In genomic region chr9:93891549-93892310, GRCh38 we compare ENCODE assay signal across 14 cellular contexts.
DNase-seq lines count a peak whose midpoint lies in the region; ATAC-seq and TF ChIP-seq lines count a peak whose summit lies in the region.
"Had no signal": no experiment of that assay in that cellular context is flagged by ENCODE, and none has a peak within 500 bp of the region (broad histone marks: within the 10 kb centered on the region; RNA-seq: fewer than 3 reads in every experiment).

No MANE protein-coding gene starts in this region.

- no peak overlapping the region for H3K4me2 ChIP-seq in osteoblast (ENCODE audit: insufficient read depth, low read length)

- TF ChIP-seq CTCF in right atrium auricular region (IDR thresholded peaks at IDR 0.05) (no peak), heart right ventricle (IDR thresholded peaks at IDR 0.05) (no peak), osteoblast (IDR thresholded peaks at IDR 0.05; ENCODE audit: extremely low read depth, low read depth, low read length) (no peak)

- H3K9me3 ChIP-seq in right atrium auricular region, result peaks cover 0 to 14% of the 10 kb centered on the region in 2 donors
- peaks cover 0 to 21% (median 4%) of the 10 kb centered on the region in 11 donors for H3K9me3 ChIP-seq in heart right ventricle
- H3K9me3 ChIP-seq in osteoblast (ENCODE audit: low read depth, low read length), result no peaks in the 10 kb centered on the region
- H3K9me3 ChIP-seq: Caco-2 had no signal

- no peaks in the 10 kb centered on the region for H3K36me3 ChIP-seq in right atrium auricular region
- no peaks in the 10 kb centered on the region for H3K36me3 ChIP-seq in heart right ventricle
- H3K36me3 ChIP-seq in osteoblast (ENCODE audit: insufficient read depth, low read length), result no peaks in the 10 kb centered on the region

- H3K27ac ChIP-seq in right atrium auricular region (no peak overlapping the region), heart right ventricle (no peak overlapping the region), osteoblast (ENCODE audit: low read depth, low read length) (no peak overlapping the region)

- peak; percentile 34 for DNase-seq in right atrium auricular region (ENCODE audit: low spot score)
- no peak for DNase-seq in heart right ventricle
- peak; percentile 25 for DNase-seq in islet precursor cell
- peak; percentile 25 for DNase-seq in osteoblast (ENCODE audit: insufficient read length, low spot score, missing footprints)
- DNase-seq in ureter (ENCODE audit: low spot score), result peak; percentile 29
- DNase-seq: Caco-2; CD4-positive, CD25-positive, alpha-beta regulatory T cell; DMS153; NCI-H1105; NCI-H1694; NCI-H524 had no signal

- H3K4me3 ChIP-seq in right atrium auricular region, result no peak overlapping the region
- H3K4me3 ChIP-seq in heart right ventricle, result no peak overlapping the region
- no peak overlapping the region for H3K4me3 ChIP-seq in osteoblast (ENCODE audit: insufficient read depth, low read length)

- ATAC-seq in heart right ventricle (no peak), GM18858 (IDR thresholded peaks at IDR 0.05; ENCODE audit: unreplicated experiment) (no peak), HG03025 (IDR thresholded peaks at IDR 0.05; ENCODE audit: low FRiP score, unreplicated experiment) (no peak), HG02973 (IDR thresholded peaks at IDR 0.05; ENCODE audit: unreplicated experiment) (no peak)

- intact Hi-C loops in heart right ventricle (cut with DNase I), result no loop called here

- no peaks in the 10 kb centered on the region for H3K4me1 ChIP-seq in right atrium auricular region
- no peaks in the 10 kb centered on the region for H3K4me1 ChIP-seq in heart right ventricle
- H3K4me1 ChIP-seq in osteoblast (ENCODE audit: insufficient read depth, low read length), result no peaks in the 10 kb centered on the region
- H3K4me1 ChIP-seq: Caco-2 had no signal

- H3K79me2 ChIP-seq in osteoblast (ENCODE audit: insufficient read depth, low read length), result no peaks in the 10 kb centered on the region

- H2AFZ ChIP-seq in osteoblast (ENCODE audit: low read length), result no peak overlapping the region

- no peaks in the 10 kb centered on the region for H4K20me1 ChIP-seq in osteoblast (ENCODE audit: insufficient read depth, low read length)

- H3K27me3 ChIP-seq in right atrium auricular region, result no peaks in the 10 kb centered on the region
- peaks cover 0 to 15% (median 0%) of the 10 kb centered on the region in 7 donors for H3K27me3 ChIP-seq in heart right ventricle
- H3K27me3 ChIP-seq in osteoblast (ENCODE audit: insufficient read depth, low read length), result no peaks in the 10 kb centered on the region

- 75 to 78% methylated on average over 4 of the region's 4 CpGs for WGBS in heart right ventricle, 2 donors

Comparison
In these comparisons a context has a peak if more than half of its experiments do, and no peak if none do; other contexts are left out.
1. DNase-seq: peak in right atrium auricular region (single experiment), islet precursor cell (single experiment), osteoblast (single experiment) and ureter (single experiment); none in heart right ventricle (0 of 2).